Comparison of ENCODE assay signal across 17 cellular contexts in the genomic region with DNA sequence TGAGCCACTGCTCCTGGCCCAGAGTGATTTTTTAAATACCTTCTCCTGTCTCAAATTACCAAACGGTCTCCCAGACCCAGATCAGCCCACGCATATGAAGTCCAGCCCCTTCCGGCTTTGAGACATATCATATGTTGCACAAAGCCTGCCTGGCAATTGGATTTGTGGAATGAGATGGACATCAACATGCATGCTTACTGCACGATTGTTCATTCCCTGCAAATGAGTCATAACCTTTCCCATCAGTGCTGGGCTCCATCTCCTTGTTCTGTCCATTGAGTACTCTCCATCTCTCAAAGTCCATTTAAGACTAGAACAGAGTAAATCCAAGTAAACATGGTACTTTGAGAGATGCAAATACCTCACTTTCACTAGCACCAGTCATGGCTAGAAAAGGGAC.
DNase-seq lines count a peak whose midpoint lies in the region; ATAC-seq, FAIRE-seq and TF ChIP-seq lines count a peak whose summit lies in the region.
"Had no signal": no experiment of that assay in that cellular context is flagged by ENCODE, and none has a peak within 500 bp of the region (broad histone marks: within the 10 kb centered on the region; RNA-seq: fewer than 3 reads in every experiment).

No MANE protein-coding gene starts in this region.

- no peaks in the 10 kb centered on the region for H3K9me3 ChIP-seq in left lung
- no peaks in the 10 kb centered on the region for H3K9me3 ChIP-seq in kidney (ENCODE audit: control insufficient read depth in 1 of 2, low read length in 2 of 2)
- H3K9me3 ChIP-seq: BE2C had no signal

- H3K27ac ChIP-seq in ACC112 (ENCODE audit: low read depth, low read length) (peak overlapping the region; percentile 65), left lung (no peak overlapping the region), kidney (ENCODE audit: low read depth in 2 of 2, low read length in 2 of 2) (peak overlapping the region in 1 of 2 donors; percentile 23)

- no peak overlapping the region for H3K9ac ChIP-seq in kidney (ENCODE audit: low read length in 2 of 2)

- H3K36me3 ChIP-seq in ACC112 (ENCODE audit: insufficient read depth, low read length) = no peaks in the 10 kb centered on the region
- H3K36me3 ChIP-seq in bronchial epithelial cell (ENCODE audit: control insufficient read depth, insufficient read depth, low read length) = no peaks in the 10 kb centered on the region
- no peaks in the 10 kb centered on the region for H3K36me3 ChIP-seq in left lung
- no peaks in the 10 kb centered on the region for H3K36me3 ChIP-seq in kidney (ENCODE audit: control insufficient read depth in 1 of 2, insufficient read depth in 2 of 2, low read length in 2 of 2)
- H3K36me3 ChIP-seq: BE2C had no signal

- peaks cover 0 to 3% of the 10 kb centered on the region in 2 donors for H3K27me3 Mint-ChIP-seq in stimulated activated naive B cell treated with anti-CD40 and anti-IgM and Interleukin-4, amounts not matched to agents 10 μg/mL and 1 μg/mL and 100 μg/mL, for 72 hours

- H2AFZ ChIP-seq in ACC112 (ENCODE audit: low read length, unreplicated experiment) = no peak overlapping the region

- intact Hi-C loops in left lung (cut with DNase I) (no loop called here), kidney (cut with DNase I) (no loop called here)

- FAIRE-seq in bronchial epithelial cell (lab: Jason Lieb, UNC) = no peak
- FAIRE-seq in kidney (lab: Jason Lieb, UNC) = no peak

- no peaks in the 10 kb centered on the region for H3K79me2 ChIP-seq in ACC112 (ENCODE audit: control insufficient read depth, insufficient read depth, low read length, unreplicated experiment)

- peak; percentile 87 for DNase-seq in HFF-Myc (ENCODE audit: extremely low read depth, low read depth)
- DNase-seq in bronchial epithelial cell (ENCODE audit: low read depth) = peak; percentile 62
- DNase-seq in left lung = no peak
- DNase-seq in stimulated activated naive B cell treated with anti-CD40 and anti-IgM and Interleukin-4, amounts not matched to agents 10 μg/mL and 1 μg/mL and 100 μg/mL, for 72 hours = no peak
- DNase-seq in kidney = no peak
- no peak for DNase-seq in SHP77 (lab: John Stamatoyannopoulos, UW)
- DNase-seq: activated CD4-positive, alpha-beta T cell treated with anti-CD3 and anti-CD28 coated beads for 48 hours; activated gamma-delta T cell; BE2C; dermis blood vessel endothelial cell; natural killer cell; NCI-H1092; NCI-H774; stimulated activated CD4-positive, alpha-beta T cell treated with anti-CD3 and anti-CD28 coated beads, Interleukin-15, amount 100 ng/mL, for 24 hours had no signal

- ATAC-seq in left lung (peak; percentile 57), GM21619 (IDR thresholded peaks at IDR 0.05; ENCODE audit: unreplicated experiment) (no peak)
- no peak for ATAC-seq in stimulated activated naive B cell treated with anti-CD40 and anti-IgM and Interleukin-4, amounts not matched to agents 10 μg/mL and 1 μg/mL and 100 μg/mL, for 72 hours (replicated peaks)
- ATAC-seq: natural killer cell; stimulated activated effector memory CD8-positive, alpha-beta T cell treated with anti-CD3 and anti-CD28 coated beads, Interleukin-12 subunit alpha, Interleukin-12 subunit beta, amount 100 ng/mL, for 72 hours had no signal

- H3K27me3 ChIP-seq in ACC112 (ENCODE audit: insufficient read depth, low read length) = no peaks in the 10 kb centered on the region
- H3K27me3 ChIP-seq in bronchial epithelial cell (ENCODE audit: control insufficient read depth, insufficient read depth, low read length) = peaks cover 2% of the 10 kb centered on the region
- H3K27me3 ChIP-seq in left lung = no peaks in the 10 kb centered on the region
- H3K27me3 ChIP-seq: BE2C had no signal

- H3K36me3 Mint-ChIP-seq in stimulated activated naive B cell treated with anti-CD40 and anti-IgM and Interleukin-4, amounts not matched to agents 10 μg/mL and 1 μg/mL and 100 μg/mL, for 72 hours = no peaks in the 10 kb centered on the region
- H3K36me3 Mint-ChIP-seq: natural killer cell; stimulated activated effector memory CD8-positive, alpha-beta T cell treated with anti-CD3 and anti-CD28 coated beads, Interleukin-12 subunit alpha, Interleukin-12 subunit beta, amount 100 ng/mL, for 72 hours had no signal

- peaks cover 23% of the 10 kb centered on the region for H3K4me1 ChIP-seq in ACC112 (ENCODE audit: control insufficient read depth, insufficient read depth, low read length, unreplicated experiment)
- H3K4me1 ChIP-seq in left lung = peaks cover 0 to 6% of the 10 kb centered on the region in 2 donors
- peaks cover 0 to 2% of the 10 kb centered on the region in 2 donors for H3K4me1 ChIP-seq in kidney (ENCODE audit: control insufficient read depth in 1 of 2, insufficient read depth in 1 of 2, low read depth in 1 of 2, low read length in 2 of 2)
- H3K4me1 ChIP-seq: BE2C had no signal

- H3K4me3 ChIP-seq in ACC112 (ENCODE audit: low read depth, low read length) = no peak overlapping the region; the same call in 1 of the 2 replicates
- H3K4me3 ChIP-seq in HFF-Myc (replicated peaks; ENCODE audit: low read depth, low read length) = no peak overlapping the region
- no peak overlapping the region for H3K4me3 ChIP-seq in bronchial epithelial cell (ENCODE audit: low read depth, low read length)
- no peak overlapping the region for H3K4me3 ChIP-seq in left lung
- no peak overlapping the region for H3K4me3 ChIP-seq in kidney (ENCODE audit: low read length in 2 of 2)

- no peak overlapping the region for H3K27ac Mint-ChIP-seq in stimulated activated naive B cell treated with anti-CD40 and anti-IgM and Interleukin-4, amounts not matched to agents 10 μg/mL and 1 μg/mL and 100 μg/mL, for 72 hours
- H3K27ac Mint-ChIP-seq: natural killer cell; stimulated activated effector memory CD8-positive, alpha-beta T cell treated with anti-CD3 and anti-CD28 coated beads, Interleukin-12 subunit alpha, Interleukin-12 subunit beta, amount 100 ng/mL, for 72 hours had no signal

- TF ChIP-seq CTCF in HFF-Myc (IDR thresholded peaks at IDR 0.05; ENCODE audit: low read depth, low read length, missing control alignments) (no peak), bronchial epithelial cell (IDR thresholded peaks at IDR 0.05; ENCODE audit: insufficient read depth, low read length, severe bottlenecking) (no peak), left lung (IDR thresholded peaks at IDR 0.05) (no peak), kidney (IDR thresholded peaks at IDR 0.05; ENCODE audit: borderline replicate concordance, extremely low read depth, insufficient read depth) (no peak)

- no peaks in the 10 kb centered on the region for H3K4me1 Mint-ChIP-seq in stimulated activated naive B cell treated with anti-CD40 and anti-IgM and Interleukin-4, amounts not matched to agents 10 μg/mL and 1 μg/mL and 100 μg/mL, for 72 hours
- H3K4me1 Mint-ChIP-seq: natural killer cell; stimulated activated effector memory CD8-positive, alpha-beta T cell treated with anti-CD3 and anti-CD28 coated beads, Interleukin-12 subunit alpha, Interleukin-12 subunit beta, amount 100 ng/mL, for 72 hours had no signal

- peaks cover 1 to 3% of the 10 kb centered on the region in 2 donors for H3K9me3 Mint-ChIP-seq in stimulated activated naive B cell treated with anti-CD40 and anti-IgM and Interleukin-4, amounts not matched to agents 10 μg/mL and 1 μg/mL and 100 μg/mL, for 72 hours
- H3K9me3 Mint-ChIP-seq: natural killer cell; stimulated activated effector memory CD8-positive, alpha-beta T cell treated with anti-CD3 and anti-CD28 coated beads, Interleukin-12 subunit alpha, Interleukin-12 subunit beta, amount 100 ng/mL, for 72 hours had no signal

- no peak overlapping the region for H3K4me3 Mint-ChIP-seq in stimulated activated naive B cell treated with anti-CD40 and anti-IgM and Interleukin-4, amounts not matched to agents 10 μg/mL and 1 μg/mL and 100 μg/mL, for 72 hours
- H3K4me3 Mint-ChIP-seq: natural killer cell; stimulated activated effector memory CD8-positive, alpha-beta T cell treated with anti-CD3 and anti-CD28 coated beads, Interleukin-12 subunit alpha, Interleukin-12 subunit beta, amount 100 ng/mL, for 72 hours had no signal

Comparison
In these comparisons a context has a peak if more than half of its experiments do, and no peak if none do; other contexts are left out.
1. DNase-seq: peak in HFF-Myc (single experiment) and bronchial epithelial cell (single experiment); none in left lung (0 of 2), stimulated activated naive B cell treated with anti-CD40 and anti-IgM and Interleukin-4, amounts not matched to agents 10 μg/mL and 1 μg/mL and 100 μg/mL, for 72 hours (single experiment), kidney (single experiment) and SHP77 (0 of 2).